In the genomic region with DNA sequence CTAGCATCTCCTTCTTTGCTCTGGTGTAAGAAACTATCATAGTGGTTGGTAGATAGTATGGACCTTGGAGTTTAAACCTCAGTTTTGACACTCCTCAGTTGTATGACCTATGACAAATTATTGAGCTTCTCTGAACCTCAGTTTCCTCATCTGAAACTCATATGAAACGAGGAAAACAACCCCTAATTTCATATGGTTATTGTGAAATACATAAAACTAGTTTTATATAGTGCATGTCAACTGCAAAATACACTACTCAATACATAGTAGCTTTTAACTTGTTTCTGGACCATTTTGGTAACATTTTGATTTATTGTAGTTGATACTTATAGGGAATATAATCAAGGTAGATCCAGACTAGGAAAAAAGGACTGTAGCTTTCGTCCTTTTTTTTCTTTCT, we compare ENCODE assay signal across 2 cellular contexts.
TF ChIP-seq lines count a peak whose summit lies in the region.

No MANE protein-coding gene starts in this region.

TF ChIP-seq in HepG2, 621 proteins besides CTCF, POLR2A, EP300 and RAD21:
- no peak for TF ChIP-seq CREM (IDR thresholded peaks at IDR 0.05)
- TF ChIP-seq CREM (CRISPR knock-in tag; IDR thresholded peaks at IDR 0.05), result no peak
- peak; percentile 47; the same call in 1 of the 2 replicates for TF ChIP-seq CEBPB (IDR thresholded peaks at IDR 0.05; ENCODE audit: borderline replicate concordance, low read depth, low read length)

TF ChIP-seq in GM12878, 131 proteins besides CTCF, POLR2A, EP300 and RAD21:
- no peak for TF ChIP-seq ASH2L (IDR thresholded peaks at IDR 0.05; ENCODE audit: borderline replicate concordance, low read depth)
- TF ChIP-seq JUNB (IDR thresholded peaks at IDR 0.05), result no peak
- TF ChIP-seq NR2F1 (conservative IDR thresholded peaks at IDR 0.05), result no peak
- no peak for TF ChIP-seq CBX5 (IDR thresholded peaks at IDR 0.05; ENCODE audit: low read depth)
- TF ChIP-seq RAD51 (IDR thresholded peaks at IDR 0.05), result no peak
- no peak for TF ChIP-seq EGR1 (IDR thresholded peaks at IDR 0.05; ENCODE audit: borderline replicate concordance in 1 of 2, low read depth in 2 of 2, low read length in 2 of 2)
- TF ChIP-seq RCOR1 (conservative IDR thresholded peaks at IDR 0.05; ENCODE audit: low read depth, low read length), result no peak
- TF ChIP-seq, protein P1, sequence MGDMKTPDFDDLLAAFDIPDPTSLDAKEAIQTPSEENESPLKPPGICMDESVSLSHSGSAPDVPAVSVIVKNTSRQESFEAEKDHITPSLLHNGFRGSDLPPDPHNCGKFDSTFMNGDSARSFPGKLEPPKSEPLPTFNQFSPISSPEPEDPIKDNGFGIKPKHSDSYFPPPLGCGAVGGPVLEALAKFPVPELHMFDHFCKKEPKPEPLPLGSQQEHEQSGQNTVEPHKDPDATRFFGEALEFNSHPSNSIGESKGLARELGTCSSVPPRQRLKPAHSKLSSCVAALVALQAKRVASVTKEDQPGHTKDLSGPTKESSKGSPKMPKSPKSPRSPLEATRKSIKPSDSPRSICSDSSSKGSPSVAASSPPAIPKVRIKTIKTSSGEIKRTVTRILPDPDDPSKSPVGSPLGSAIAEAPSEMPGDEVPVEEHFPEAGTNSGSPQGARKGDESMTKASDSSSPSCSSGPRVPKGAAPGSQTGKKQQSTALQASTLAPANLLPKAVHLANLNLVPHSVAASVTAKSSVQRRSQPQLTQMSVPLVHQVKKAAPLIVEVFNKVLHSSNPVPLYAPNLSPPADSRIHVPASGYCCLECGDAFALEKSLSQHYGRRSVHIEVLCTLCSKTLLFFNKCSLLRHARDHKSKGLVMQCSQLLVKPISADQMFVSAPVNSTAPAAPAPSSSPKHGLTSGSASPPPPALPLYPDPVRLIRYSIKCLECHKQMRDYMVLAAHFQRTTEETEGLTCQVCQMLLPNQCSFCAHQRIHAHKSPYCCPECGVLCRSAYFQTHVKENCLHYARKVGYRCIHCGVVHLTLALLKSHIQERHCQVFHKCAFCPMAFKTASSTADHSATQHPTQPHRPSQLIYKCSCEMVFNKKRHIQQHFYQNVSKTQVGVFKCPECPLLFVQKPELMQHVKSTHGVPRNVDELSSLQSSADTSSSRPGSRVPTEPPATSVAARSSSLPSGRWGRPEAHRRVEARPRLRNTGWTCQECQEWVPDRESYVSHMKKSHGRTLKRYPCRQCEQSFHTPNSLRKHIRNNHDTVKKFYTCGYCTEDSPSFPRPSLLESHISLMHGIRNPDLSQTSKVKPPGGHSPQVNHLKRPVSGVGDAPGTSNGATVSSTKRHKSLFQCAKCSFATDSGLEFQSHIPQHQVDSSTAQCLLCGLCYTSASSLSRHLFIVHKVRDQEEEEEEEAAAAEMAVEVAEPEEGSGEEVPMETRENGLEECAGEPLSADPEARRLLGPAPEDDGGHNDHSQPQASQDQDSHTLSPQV (IDR thresholded peaks at IDR 0.05), result no peak
- TF ChIP-seq RFX5 (IDR thresholded peaks at IDR 0.05; ENCODE audit: low read depth, low read length), result no peak
